20 cellular contexts compared by ENCODE assay signal in genomic region chr17:74240637-74241036, GRCh38. TPM values are rescaled to one million over a fixed set of nuclear protein-coding genes. Genes with fewer than 3 reads are reported as not detected.
A peak's percentile ranks its signal among the peaks of the same experiment; 100 is the strongest.
DNase-seq lines count a peak whose midpoint lies in the region; ATAC-seq and TF ChIP-seq lines count a peak whose summit lies in the region.
"Had no signal": no experiment of that assay in that cellular context is flagged by ENCODE, and none has a peak within 500 bp of the region (broad histone marks: within the 10 kb centered on the region; RNA-seq: fewer than 3 reads in every experiment).

No MANE protein-coding gene starts in this region.

- peaks cover 19% of the 10 kb centered on the region for H3K36me3 Mint-ChIP-seq in CD4-positive, CD25-positive, alpha-beta regulatory T cell

- no peaks in the 10 kb centered on the region for H3K27me3 ChIP-seq in CD4-positive, CD25-positive, alpha-beta regulatory T cell (ENCODE audit: control insufficient read depth, insufficient read depth, low read length)
- no peaks in the 10 kb centered on the region for H3K27me3 ChIP-seq in right cardiac atrium (ENCODE audit: control insufficient read depth, insufficient read depth)
- H3K27me3 ChIP-seq in foreskin keratinocyte: no peaks in the 10 kb centered on the region
- H3K27me3 ChIP-seq: uterus had no signal

- TF ChIP-seq CTCF in foreskin keratinocyte (conservative IDR thresholded peaks at IDR 0.05): no peak

- no peaks in the 10 kb centered on the region for H3K9me3 ChIP-seq in CD4-positive, CD25-positive, alpha-beta regulatory T cell (ENCODE audit: control insufficient read depth in 2 of 2, low read length in 2 of 2)
- H3K9me3 ChIP-seq in right cardiac atrium (ENCODE audit: control insufficient read depth, low read length): no peaks in the 10 kb centered on the region
- H3K9me3 ChIP-seq: uterus had no signal

- no peaks in the 10 kb centered on the region for H3K4me1 ChIP-seq in CD4-positive, CD25-positive, alpha-beta regulatory T cell (ENCODE audit: control insufficient read depth, insufficient read depth, low read length, poor library complexity, severe bottlenecking)
- H3K4me1 ChIP-seq in right cardiac atrium (ENCODE audit: control insufficient read depth, insufficient read depth, low read length): peaks cover 14% of the 10 kb centered on the region
- H3K4me1 ChIP-seq in foreskin keratinocyte: no peaks in the 10 kb centered on the region
- H3K4me1 ChIP-seq: parathyroid adenoma, uterus had no signal

- intact Hi-C loops in right cardiac atrium (cut with DNase I) (no loop called here), sciatic nerve (cut with DNase I) (no loop called here)

- H3K4me1 Mint-ChIP-seq in CD4-positive, CD25-positive, alpha-beta regulatory T cell: no peaks in the 10 kb centered on the region

- H3K4me3 ChIP-seq in CD4-positive, CD25-positive, alpha-beta regulatory T cell (ENCODE audit: low read depth, low read length): no peak overlapping the region
- H3K4me3 ChIP-seq in right cardiac atrium (ENCODE audit: low read length): no peak overlapping the region
- H3K4me3 ChIP-seq: K562, uterus had no signal

- H3K4me3 Mint-ChIP-seq in CD4-positive, CD25-positive, alpha-beta regulatory T cell: no peak overlapping the region

- WGBS in right cardiac atrium: 37% methylated on average over 11 of the region's 11 CpGs

- ATAC-seq in CD4-positive, CD25-positive, alpha-beta regulatory T cell (ENCODE audit: low read depth in 2 of 2): no peak
- ATAC-seq in right cardiac atrium (peak; percentile 29 to 80), sciatic nerve (peak; percentile 64), GM18858 (IDR thresholded peaks at IDR 0.05; ENCODE audit: unreplicated experiment) (no peak), GM18517 (IDR thresholded peaks at IDR 0.05; ENCODE audit: unreplicated experiment) (no peak), foreskin keratinocyte (no peak)
- ATAC-seq: K562, left colon had no signal

- H3K27ac ChIP-seq in CD4-positive, CD25-positive, alpha-beta regulatory T cell (ENCODE audit: insufficient read depth, low read length, poor library complexity, severe bottlenecking): no peak overlapping the region
- peak overlapping the region; percentile 88 for H3K27ac ChIP-seq in caudate nucleus (ENCODE audit: low read depth, low read length)
- peak overlapping the region; percentile 14 for H3K27ac ChIP-seq in right cardiac atrium (ENCODE audit: low read length)
- H3K27ac ChIP-seq in foreskin keratinocyte: no peak overlapping the region
- H3K27ac ChIP-seq: parathyroid adenoma, uterus had no signal

- DNase-seq in CD4-positive, CD25-positive, alpha-beta regulatory T cell: no peak
- DNase-seq in caudate nucleus (lab: John Stamatoyannopoulos, UW) (no peak), right cardiac atrium (peak; percentile 68 to 85 (median 74)), sciatic nerve (ENCODE audit: low spot score) (peak; percentile 75), AML-193 (lab: John Stamatoyannopoulos, UW) (no peak), foreskin keratinocyte (no peak)
- DNase-seq: amniotic stem cell; COR-L47; cortex of kidney; erythroblast; left colon; NCI-H1092 treated with DMSO at 0.1 percent for 48 hours; stimulated activated CD4-positive, alpha-beta T cell treated with anti-CD3 and anti-CD28 coated beads, Interleukin-12 subunit alpha, Interleukin-12 subunit beta, amount 100 ng/mL, for 4 hours; stimulated activated naive CD4-positive, alpha-beta T cell treated with Interleukin-2 at 50 U/mL for 16 hours had no signal

- no peaks in the 10 kb centered on the region for H3K9me3 Mint-ChIP-seq in CD4-positive, CD25-positive, alpha-beta regulatory T cell

- H3K27me3 Mint-ChIP-seq in CD4-positive, CD25-positive, alpha-beta regulatory T cell: no peaks in the 10 kb centered on the region

- H3K27ac Mint-ChIP-seq in CD4-positive, CD25-positive, alpha-beta regulatory T cell: peak overlapping the region in 2 of 3 donors; percentile 31 to 47

- peaks cover 21% of the 10 kb centered on the region for H3K36me3 ChIP-seq in CD4-positive, CD25-positive, alpha-beta regulatory T cell (ENCODE audit: control insufficient read depth, insufficient read depth, low read length)
- H3K36me3 ChIP-seq: uterus had no signal

RNA-seq across cellular contexts. Expression of gene TTYH2, which starts 27.3 kb away (rescaled TPM):
- 23.3 TPM for total RNA-seq in CD4-positive, CD25-positive, alpha-beta regulatory T cell
- 10 to 100 TPM in 2 of 4 donors, 1 to 10 TPM in 2; 6.7 to 13.8 (median 9.9) TPM for polyA plus RNA-seq in CD4-positive, CD25-positive, alpha-beta regulatory T cell
- total RNA-seq in right cardiac atrium: 10 to 100 TPM; 16.7 to 30.4 (median 24.9) TPM
- polyA plus RNA-seq in right cardiac atrium: 15.5 TPM
- 46.7 TPM for total RNA-seq in sciatic nerve
- 1.8 and 3.1 TPM in 2 replicates for total RNA-seq in foreskin keratinocyte
- 1.4 and 1.8 TPM in 2 replicates for polyA plus RNA-seq in foreskin keratinocyte

RNA-seq across cellular contexts. Expression of gene DNAI2, which starts 33.4 kb away (rescaled TPM):
- 1.5 TPM for total RNA-seq in CD4-positive, CD25-positive, alpha-beta regulatory T cell
- polyA plus RNA-seq in CD4-positive, CD25-positive, alpha-beta regulatory T cell: under 1 TPM in 2 of 4 donors, not detected in 2; 0.10 to 0.23 TPM
- under 1 TPM in 1 of 4 donors, not detected in 3; 0.33 TPM for total RNA-seq in right cardiac atrium
- not detected for polyA plus RNA-seq in right cardiac atrium
- not detected for total RNA-seq in sciatic nerve
- not detected in 2 replicates for total RNA-seq in foreskin keratinocyte
- polyA plus RNA-seq in foreskin keratinocyte: not detected in 2 replicates
- total RNA-seq: K562, left colon, RPMI7951 had no signal
- polyA plus RNA-seq: K562 had no signal

RNA-seq across cellular contexts. Expression of gene RPL38, which starts 37.2 kb away (rescaled TPM):
- total RNA-seq in CD4-positive, CD25-positive, alpha-beta regulatory T cell: 1,316 TPM
- polyA plus RNA-seq in CD4-positive, CD25-positive, alpha-beta regulatory T cell: 1,000 to 10,000 TPM; 1,826 to 2,253 (median 2,137) TPM
- total RNA-seq in right cardiac atrium: 100 to 1,000 TPM; 647 to 821 (median 732) TPM
- 1,420 TPM for polyA plus RNA-seq in right cardiac atrium
- 796 TPM for total RNA-seq in sciatic nerve
- total RNA-seq in foreskin keratinocyte: 1,782 and 1,801 TPM in 2 replicates
- 2,904 and 3,003 TPM in 2 replicates for polyA plus RNA-seq in foreskin keratinocyte

Comparison
In these comparisons a context has a peak if more than half of its experiments do, and no peak if none do; other contexts are left out.
1. ATAC-seq: peak in right cardiac atrium (2 of 2) and sciatic nerve (single experiment); none in CD4-positive, CD25-positive, alpha-beta regulatory T cell (0 of 2), GM18858 (single experiment), GM18517 (single experiment) and foreskin keratinocyte (single experiment).
2. DNase-seq: peak in right cardiac atrium (3 of 3) and sciatic nerve (single experiment); none in CD4-positive, CD25-positive, alpha-beta regulatory T cell (0 of 3), caudate nucleus (0 of 61), AML-193 (0 of 2) and foreskin keratinocyte (0 of 2).
3. H3K27ac ChIP-seq: peak in caudate nucleus (single experiment) and right cardiac atrium (single experiment); none in CD4-positive, CD25-positive, alpha-beta regulatory T cell (single experiment) and foreskin keratinocyte (single experiment).